Comparison of ENCODE assay signal across 10 cellular contexts in the genomic region with DNA sequence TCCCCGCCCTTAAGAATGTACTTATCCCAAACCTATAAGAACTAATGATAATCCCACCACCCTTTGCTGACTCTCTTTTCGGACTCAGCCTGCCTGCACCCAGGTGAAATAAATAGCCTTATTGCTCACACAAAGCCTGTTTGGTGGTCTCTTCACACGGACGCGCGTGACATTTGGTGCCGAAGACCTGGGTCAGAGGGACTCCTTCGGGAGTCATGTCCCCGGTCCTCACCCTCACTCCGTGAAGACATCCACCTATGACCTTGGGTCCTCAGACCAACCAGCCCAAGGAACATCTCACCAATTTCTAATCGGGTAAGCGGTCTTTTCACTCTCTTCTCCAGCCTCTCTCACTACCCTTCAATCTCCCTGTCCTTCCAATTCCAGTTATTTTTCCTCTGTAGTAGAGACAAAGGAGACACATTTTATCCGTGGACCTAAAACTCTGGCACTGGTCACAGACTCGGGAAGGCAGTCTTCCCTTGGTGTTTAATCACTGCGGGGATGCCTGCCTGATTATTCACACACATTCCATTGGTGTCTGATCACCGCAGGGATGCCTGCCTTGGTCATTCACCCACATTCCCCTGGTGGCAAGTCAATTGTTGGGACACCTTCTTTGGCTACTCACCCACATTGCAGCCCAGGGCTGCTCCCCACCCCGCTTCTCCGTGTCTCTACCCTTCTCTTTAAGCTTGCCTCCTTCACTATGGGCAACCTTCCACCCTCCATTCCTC. TPM values are rescaled to one million over a fixed set of nuclear protein-coding genes. Genes with fewer than 3 reads are reported as not detected.
A peak's percentile ranks its signal among the peaks of the same experiment; 100 is the strongest.
DNase-seq lines count a peak whose midpoint lies in the region; TF ChIP-seq lines count a peak whose summit lies in the region.
"Not testable (repeated sequence)": the region's sequence is repeated elsewhere in the genome, so short reads cannot be mapped to it uniquely, and the experiment has no call there.
"Had no signal": no experiment of that assay in that cellular context is flagged by ENCODE, and none has a peak within 500 bp of the region (broad histone marks: within the 10 kb centered on the region; RNA-seq: fewer than 3 reads in every experiment).

No MANE protein-coding gene starts in this region.

- DNase-seq in A172 (ENCODE audit: low spot score) (peak; percentile 94), ELF-1 (ENCODE audit: low read depth, low spot score) (peak; percentile 4), HS-5 (ENCODE audit: low read depth) (peak; percentile 65), RPMI7951 (ENCODE audit: low read depth) (peak; percentile 86), amniotic stem cell (lab: John Stamatoyannopoulos, UW) (peak; percentile 42), epithelial cell of esophagus (ENCODE audit: low read depth) (peak; percentile 73), islet precursor cell (peak; percentile 82), renal cortical epithelial cell (ENCODE audit: low read depth) (peak; percentile 82)

- not testable (repeated sequence) for H3K4me3 ChIP-seq in epithelial cell of esophagus (ENCODE audit: low read length)

- TF ChIP-seq CTCF in epithelial cell of esophagus (IDR thresholded peaks at IDR 0.05; ENCODE audit: insufficient read depth, low read depth, low read length, missing control alignments): not testable (repeated sequence)

RNA-seq across cellular contexts. Expression of a gene that starts 44.6 kb away (rescaled TPM):
- 8.0 and 12.8 TPM in 2 replicates for total RNA-seq in A172 (2014; rRNA removed; shearing (Covaris generic))
- 19.8 TPM in 2 replicates for total RNA-seq in RPMI7951 (2014; rRNA removed; shearing (Covaris generic))
- 3.0 and 4.0 TPM in 2 replicates for total RNA-seq in renal cortical epithelial cell
- total RNA-seq: activated T-helper 17 cell treated with anti-CD3 and anti-CD28 coated beads, Interleukin-2, amount 50 U/mL, for 72 hours; GM12878 had no signal

Comparison
In these comparisons a context has a peak if more than half of its experiments do, and no peak if none do; other contexts are left out.
1. DNase-seq: peak in every context shown above with its lines; median percentile 94 in A172; 86 in RPMI7951; 82 in islet precursor cell; 82 in renal cortical epithelial cell; 73 in epithelial cell of esophagus; 65 in HS-5; 42 in amniotic stem cell; 4 in ELF-1.